ENCODE assay signal across 27 cellular contexts in the genomic region with DNA sequence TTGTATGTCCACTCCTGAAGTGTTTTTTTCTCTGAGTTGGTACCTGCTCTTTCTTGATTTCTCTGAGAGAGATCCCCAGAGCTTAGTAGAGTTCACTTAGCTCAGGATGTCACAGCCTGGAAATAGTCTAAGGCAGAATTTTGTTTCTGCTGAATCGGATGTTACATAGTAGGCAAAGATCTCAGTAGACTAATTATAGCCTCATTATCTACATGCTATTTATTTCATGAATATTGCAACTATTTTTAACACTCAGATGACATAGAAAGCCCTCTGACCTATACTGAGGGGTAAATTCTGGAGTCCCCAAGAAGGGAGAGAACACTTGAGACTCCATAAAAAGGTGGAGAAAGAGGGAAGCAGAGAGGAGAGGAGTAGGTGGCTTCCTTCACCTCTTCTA.
"Had no signal": no experiment of that assay in that cellular context is flagged by ENCODE, and none has a peak within 500 bp of the region (broad histone marks: within the 10 kb centered on the region; RNA-seq: fewer than 3 reads in every experiment).

No MANE protein-coding gene starts in this region.

- H3K79me2 ChIP-seq: hepatocyte had no signal

- H3K9me3 ChIP-seq: esophagus squamous epithelium, lower lobe of right lung, right lobe of liver, transverse colon had no signal

- H3K4me2 ChIP-seq: hepatocyte had no signal

- H3K36me3 Mint-ChIP-seq: activated CD4-positive, alpha-beta memory T cell treated with anti-CD3 and anti-CD28 coated beads for 36 hours; activated naive CD4-positive, alpha-beta T cell treated with anti-CD3 and anti-CD28 coated beads, Interleukin-2, amount 10 ng/mL, durations not matched to agents 7 days and 5 days; activated naive CD8-positive, alpha-beta T cell treated with anti-CD3 and anti-CD28 coated beads, Interleukin-2, amount 10 ng/mL, durations not matched to agents 7 days and 5 days; natural killer cell; stimulated activated naive B cell treated with anti-CD40 and anti-IgM and Interleukin-4, amounts not matched to agents 10 μg/mL and 1 μg/mL and 100 μg/mL, for 72 hours had no signal

- DNase-seq: activated CD4-positive, alpha-beta memory T cell treated with anti-CD3 and anti-CD28 coated beads for 36 hours; activated CD4-positive, alpha-beta T cell treated with anti-CD3 and anti-CD28 coated beads, Interleukin-2, amount 10 ng/mL, durations not matched to agents 24 days and 14 days; activated CD8-positive, alpha-beta memory T cell treated with anti-CD3 and anti-CD28 coated beads, Interleukin-2, amount 50 U/mL, for 4 hours; activated gamma-delta T cell; activated naive CD4-positive, alpha-beta T cell treated with anti-CD3 and anti-CD28 coated beads, Interleukin-2, amount 10 ng/mL, durations not matched to agents 7 days and 5 days; activated naive CD8-positive, alpha-beta T cell treated with anti-CD3 and anti-CD28 coated beads, Interleukin-2, amount 10 ng/mL, durations not matched to agents 7 days and 5 days; activated T-cell treated with anti-CD3 and anti-CD28 coated beads, Interleukin-2, amount 50 U/mL, for 24 hours; brain microvascular endothelial cell; central memory CD4-positive, alpha-beta T cell; endodermal cell; esophagus squamous epithelium; foreskin melanocyte; islet precursor cell; lower lobe of right lung; mesenchymal stem cell; natural killer cell; right lobe of liver; small intestine; stimulated activated CD4-positive, alpha-beta T cell treated with anti-CD3 and anti-CD28 coated beads, Interleukin-4, amount 100 ng/mL, for 24 hours; stimulated activated naive B cell treated with anti-CD40 and anti-IgM and Interleukin-4, amounts not matched to agents 10 μg/mL and 1 μg/mL and 100 μg/mL, for 72 hours; transverse colon; WERI-Rb-1 had no signal

- H3K27me3 ChIP-seq: brain microvascular endothelial cell, esophagus squamous epithelium, right lobe of liver, transverse colon had no signal

- H3K9me3 Mint-ChIP-seq: activated CD4-positive, alpha-beta memory T cell treated with anti-CD3 and anti-CD28 coated beads for 36 hours; activated CD4-positive, alpha-beta T cell treated with anti-CD3 and anti-CD28 coated beads, Interleukin-2, amount 10 ng/mL, durations not matched to agents 24 days and 14 days; activated naive CD4-positive, alpha-beta T cell treated with anti-CD3 and anti-CD28 coated beads, Interleukin-2, amount 10 ng/mL, durations not matched to agents 7 days and 5 days; activated naive CD8-positive, alpha-beta T cell treated with anti-CD3 and anti-CD28 coated beads, Interleukin-2, amount 10 ng/mL, durations not matched to agents 7 days and 5 days; activated T-cell treated with anti-CD3 and anti-CD28 coated beads, Interleukin-2, amount 50 U/mL, for 24 hours; dendritic cell treated with granulocyte-macrophage colony-stimulating factor and Interleukin-4, amounts not matched to agents 40 ng/mL and 50 ng/mL, for 4 days; endodermal cell; stimulated activated naive B cell treated with anti-CD40 and anti-IgM and Interleukin-4, amounts not matched to agents 10 μg/mL and 1 μg/mL and 100 μg/mL, for 72 hours had no signal

- H3K4me3 ChIP-seq: esophagus squamous epithelium, hepatocyte, lower lobe of right lung, right lobe of liver, SK-N-MC, transverse colon had no signal

- ATAC-seq: activated CD4-positive, CD25-positive, alpha-beta regulatory T cell treated with anti-CD3 and anti-CD28 coated beads, Interleukin-2, amount 50 U/mL, for 24 hours; lower lobe of right lung; natural killer cell; right lobe of liver; stimulated activated naive B cell treated with anti-CD40 and anti-IgM and Interleukin-4, amounts not matched to agents 10 μg/mL and 1 μg/mL and 100 μg/mL, for 72 hours had no signal

- H3K4me3 Mint-ChIP-seq: activated CD4-positive, alpha-beta memory T cell treated with anti-CD3 and anti-CD28 coated beads for 36 hours; activated CD4-positive, alpha-beta T cell treated with anti-CD3 and anti-CD28 coated beads, Interleukin-2, amount 10 ng/mL, durations not matched to agents 24 days and 14 days; activated naive CD4-positive, alpha-beta T cell treated with anti-CD3 and anti-CD28 coated beads, Interleukin-2, amount 10 ng/mL, durations not matched to agents 7 days and 5 days; activated naive CD8-positive, alpha-beta T cell treated with anti-CD3 and anti-CD28 coated beads, Interleukin-2, amount 10 ng/mL, durations not matched to agents 7 days and 5 days; activated T-cell treated with anti-CD3 and anti-CD28 coated beads, Interleukin-2, amount 50 U/mL, for 24 hours; dendritic cell treated with granulocyte-macrophage colony-stimulating factor and Interleukin-4, amounts not matched to agents 40 ng/mL and 50 ng/mL, for 4 days; endodermal cell; stimulated activated naive B cell treated with anti-CD40 and anti-IgM and Interleukin-4, amounts not matched to agents 10 μg/mL and 1 μg/mL and 100 μg/mL, for 72 hours had no signal

- H3K4me1 Mint-ChIP-seq: activated naive CD4-positive, alpha-beta T cell treated with anti-CD3 and anti-CD28 coated beads, Interleukin-2, amount 10 ng/mL, durations not matched to agents 7 days and 5 days; activated naive CD8-positive, alpha-beta T cell treated with anti-CD3 and anti-CD28 coated beads, Interleukin-2, amount 10 ng/mL, durations not matched to agents 7 days and 5 days; natural killer cell; stimulated activated naive B cell treated with anti-CD40 and anti-IgM and Interleukin-4, amounts not matched to agents 10 μg/mL and 1 μg/mL and 100 μg/mL, for 72 hours had no signal

- H2AFZ ChIP-seq: hepatocyte had no signal

- H3K36me3 ChIP-seq: brain microvascular endothelial cell, esophagus squamous epithelium, lower lobe of right lung, right lobe of liver, transverse colon, WERI-Rb-1 had no signal

- H3K27ac ChIP-seq: brain microvascular endothelial cell, epithelial cell of prostate, esophagus squamous epithelium, hepatocyte, lower lobe of right lung, right lobe of liver, SK-N-MC, transverse colon, WERI-Rb-1 had no signal

- H3K4me1 ChIP-seq: lower lobe of right lung, transverse colon had no signal

- H3K27ac Mint-ChIP-seq: activated CD4-positive, alpha-beta memory T cell treated with anti-CD3 and anti-CD28 coated beads for 36 hours; activated CD4-positive, alpha-beta T cell treated with anti-CD3 and anti-CD28 coated beads, Interleukin-2, amount 10 ng/mL, durations not matched to agents 24 days and 14 days; activated naive CD4-positive, alpha-beta T cell treated with anti-CD3 and anti-CD28 coated beads, Interleukin-2, amount 10 ng/mL, durations not matched to agents 7 days and 5 days; activated naive CD8-positive, alpha-beta T cell treated with anti-CD3 and anti-CD28 coated beads, Interleukin-2, amount 10 ng/mL, durations not matched to agents 7 days and 5 days; activated T-cell treated with anti-CD3 and anti-CD28 coated beads, Interleukin-2, amount 50 U/mL, for 24 hours; dendritic cell treated with granulocyte-macrophage colony-stimulating factor and Interleukin-4, amounts not matched to agents 40 ng/mL and 50 ng/mL, for 4 days; endodermal cell; natural killer cell; stimulated activated naive B cell treated with anti-CD40 and anti-IgM and Interleukin-4, amounts not matched to agents 10 μg/mL and 1 μg/mL and 100 μg/mL, for 72 hours had no signal
